Comparison of ENCODE assay signal across 8 cellular contexts in the genomic region with DNA sequence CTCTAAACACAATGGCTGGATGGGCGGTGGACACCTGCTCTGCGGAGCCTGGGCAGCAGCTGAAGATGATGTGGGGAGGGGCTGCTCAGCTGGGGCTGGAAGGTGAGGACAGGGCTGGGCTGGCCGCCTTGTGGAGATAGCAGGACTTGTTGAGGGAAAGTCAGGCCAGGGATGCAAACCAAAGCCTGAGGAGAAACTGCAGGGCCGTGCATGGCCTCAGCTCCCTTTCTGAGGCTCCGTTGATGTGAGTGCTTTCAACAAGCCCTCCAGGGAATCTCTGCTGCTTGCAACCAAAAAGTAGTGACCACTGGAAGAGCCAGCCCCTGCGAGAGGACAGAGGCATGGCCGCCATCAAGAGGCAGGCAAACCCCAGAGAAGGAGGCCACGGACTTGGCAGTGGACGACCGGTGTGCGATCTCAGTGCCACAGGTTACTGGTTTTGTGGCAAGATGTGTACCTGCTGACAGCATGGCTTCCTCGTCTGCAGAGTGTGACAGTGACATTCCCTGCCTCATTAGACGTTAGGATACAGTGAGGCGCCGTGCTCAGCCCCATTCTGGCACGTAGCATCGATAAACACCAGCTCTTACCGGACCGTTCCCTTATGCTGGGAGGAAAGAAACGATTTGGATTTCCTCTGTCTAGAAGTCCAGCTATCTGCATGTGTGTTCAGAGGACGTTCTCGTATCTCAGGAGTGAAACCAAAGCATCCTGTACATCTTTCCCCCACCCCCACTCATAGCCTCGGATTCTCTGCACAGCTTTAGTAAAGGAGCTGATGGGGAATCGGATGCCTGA. TPM values are rescaled to one million over a fixed set of nuclear protein-coding genes. Genes with fewer than 3 reads are reported as not detected.
DNase-seq lines count a peak whose midpoint lies in the region; ATAC-seq, FAIRE-seq and TF ChIP-seq lines count a peak whose summit lies in the region.

No MANE protein-coding gene starts in this region.

- H3K4me1 ChIP-seq in KMS-11 (ENCODE audit: low read depth, poor library complexity, severe bottlenecking), result peaks cover 6% of the 10 kb centered on the region
- H3K4me1 ChIP-seq in breast epithelium, result no peaks in the 10 kb centered on the region
- H3K4me1 ChIP-seq in muscle layer of colon (ENCODE audit: insufficient read depth, low read length), result peaks cover 16% of the 10 kb centered on the region

- POLR2A ChIA-PET in AG04450 (lab: Yijun Ruan, JAX), result interaction anchor here (1.2 to 1.7 kb wide), 2 partner anchors 11 to 38 kb away, joined by 4 to 5 read pairs; a partner anchor contains a TSS

- H4K20me1 ChIP-seq in KMS-11 (ENCODE audit: insufficient read depth), result no peaks in the 10 kb centered on the region

- H3K27ac ChIP-seq in AG04450 (ENCODE audit: low read depth, low read length) (peak overlapping the region; percentile 11), KMS-11 (no peak overlapping the region), breast epithelium (peak overlapping the region in 1 of 2 donors; percentile 75), muscle layer of colon (ENCODE audit: low read depth, low read length) (peak overlapping the region; percentile 72)

- no peak overlapping the region for H3K9ac ChIP-seq in KMS-11
- peak overlapping the region; percentile 60 for H3K9ac ChIP-seq in muscle layer of colon (ENCODE audit: low read length)

- TF ChIP-seq CTCF in AG04450 (IDR thresholded peaks at IDR 0.05; ENCODE audit: low read depth, low read length) (no peak), KMS-11 (conservative IDR thresholded peaks at IDR 0.05; ENCODE audit: low read depth, low read length) (no peak), breast epithelium (IDR thresholded peaks at IDR 0.05) (no peak)

- TF ChIP-seq POLR2A in breast epithelium (IDR thresholded peaks at IDR 0.05), result no peak

- H2AFZ ChIP-seq in KMS-11 (ENCODE audit: low read depth), result peak overlapping the region; percentile 73; the same call in 1 of the 2 replicates

- H3K36me3 ChIP-seq in KMS-11 (ENCODE audit: insufficient read depth) (no peaks in the 10 kb centered on the region), breast epithelium (no peaks in the 10 kb centered on the region), muscle layer of colon (ENCODE audit: insufficient read depth, low read length) (no peaks in the 10 kb centered on the region)

- H3K27me3 ChIP-seq in AG04450 (ENCODE audit: control insufficient read depth, insufficient read depth, low read length), result peaks cover 1% of the 10 kb centered on the region
- H3K27me3 ChIP-seq in KMS-11 (ENCODE audit: insufficient read depth, low read depth), result no peaks in the 10 kb centered on the region
- H3K27me3 ChIP-seq in breast epithelium, result no peaks in the 10 kb centered on the region
- no peaks in the 10 kb centered on the region for H3K27me3 ChIP-seq in muscle layer of colon (ENCODE audit: control insufficient read depth in 1 of 2, insufficient read depth in 2 of 2, low read length in 2 of 2)

- FAIRE-seq in urothelium cell line (lab: Jason Lieb, UNC), result no peak

- H3K4me3 ChIP-seq in AG04450 (ENCODE audit: low read depth, low read length) (peak overlapping the region; percentile 58), KMS-11 (IDR thresholded peaks at IDR 0.05; ENCODE audit: insufficient read depth, low read depth, low read length) (no peak overlapping the region), breast epithelium (peak overlapping the region; percentile 37 to 59 (median 53)), muscle layer of colon (ENCODE audit: low read depth in 1 of 2, low read length in 2 of 2) (peak overlapping the region; percentile 44 to 93)

- H3K9me3 ChIP-seq in AG04450 (ENCODE audit: control insufficient read depth, insufficient read depth, low read length), result no peaks in the 10 kb centered on the region; the same call in 1 of the 2 replicates
- H3K9me3 ChIP-seq in breast epithelium, result no peaks in the 10 kb centered on the region
- H3K9me3 ChIP-seq in muscle layer of colon (ENCODE audit: low read length), result no peaks in the 10 kb centered on the region

- CTCF ChIA-PET in AG04450 (lab: Charles Lee), result interaction anchor here (0.5 to 4.0 kb wide), 25 partner anchors 9 to 750 kb away, joined by 3 to 59 read pairs (median 6); no protein-coding TSS in a partner anchor

- intact Hi-C loops in breast epithelium (cut with DNase I; ENCODE audit: low total_unique reads), result no loop called here

- H3K4me2 ChIP-seq in KMS-11, result peak overlapping the region; percentile 88

- no peak for ATAC-seq in GM21576 (IDR thresholded peaks at IDR 0.05; ENCODE audit: unreplicated experiment)

- no peaks in the 10 kb centered on the region for H3K79me2 ChIP-seq in KMS-11 (ENCODE audit: insufficient read depth, low read depth)

- DNase-seq in AG04450 (ENCODE audit: low read depth, low spot score) (no peak), breast epithelium (ENCODE audit: low spot score in 2 of 2) (no peak), C1 segment of cervical spinal cord (lab: John Stamatoyannopoulos, UW) (no peak), epidermal melanocyte (ENCODE audit: insufficient read length, low spot score) (no peak), urothelium cell line (ENCODE audit: low spot score) (no peak)

RNA-seq across cellular contexts. Expression of a gene that starts 37.9 kb away (rescaled TPM):
- 24.8 and 26.8 TPM in 2 replicates for polyA plus RNA-seq in AG04450 (2011; rRNA removed)
- 9.5 and 15.6 TPM in 2 replicates for polyA minus RNA-seq in AG04450 (2011; rRNA and poly(A)+ RNA removed)
- 10 to 100 TPM; 20.6 to 31.0 (median 27.7) TPM for total RNA-seq in breast epithelium

RNA-seq across cellular contexts. Expression of a gene that starts 38.0 kb away (rescaled TPM):
- 0.46 and 0.64 TPM in 2 replicates for polyA plus RNA-seq in AG04450 (2011; rRNA removed)
- 0.41 and 0.61 TPM in 2 replicates for polyA minus RNA-seq in AG04450 (2011; rRNA and poly(A)+ RNA removed)
- total RNA-seq in breast epithelium, result 1 to 10 TPM; 1.9 to 2.6 (median 2.3) TPM
